In genomic region chr4:25925486-25926201, GRCh38 we compare ENCODE assay signal across 8 cellular contexts. TPM values are rescaled to one million over a fixed set of nuclear protein-coding genes. Genes with fewer than 3 reads are reported as not detected.
DNase-seq lines count a peak whose midpoint lies in the region; ATAC-seq lines count a peak whose summit lies in the region.

No MANE protein-coding gene starts in this region.

- intact Hi-C loops in left ventricle myocardium superior (cut with micrococcal nuclease), result no loop called here

- DNase-seq in DMS 273 (lab: John Stamatoyannopoulos, UW; ENCODE audit: unreplicated experiment), result peak; percentile 52
- no peak for DNase-seq in DMS 273 treated with DMSO at 0.1 percent for 48 hours (lab: John Stamatoyannopoulos, UW)
- peak; percentile 20 for DNase-seq in GM19238 (ENCODE audit: insufficient read length, low spot score)
- peak; percentile 8 for DNase-seq in LoVo (ENCODE audit: low spot score)
- peak; percentile 41 to 56 for DNase-seq in activated CD4-positive, alpha-beta T cell treated with anti-CD3 and anti-CD28 coated beads, Interleukin-2, amount 50 U/mL, for 48 hours
- DNase-seq in left ventricle myocardium superior, result peak; percentile 63
- peak; percentile 40 to 41 for DNase-seq in stimulated activated CD4-positive, alpha-beta T cell treated with anti-CD3 and anti-CD28 coated beads, Interleukin-2, amount 100 ng/mL, for 24 hours

- ATAC-seq in left ventricle myocardium superior (peak; percentile 32), GM21381 (IDR thresholded peaks at IDR 0.05; ENCODE audit: unreplicated experiment) (no peak)

RNA-seq across cellular contexts. Expression of gene SMIM20, which starts 11.6 kb away (rescaled TPM):
- total RNA-seq in left ventricle myocardium superior, result 38.2 TPM
